1 cellular context compared by ENCODE assay signal in genomic region chr21:44847261-44848056, GRCh38.
A peak's percentile ranks its signal among the peaks of the same experiment; 100 is the strongest.
TF ChIP-seq lines count a peak whose summit lies in the region.

No MANE protein-coding gene starts in this region.

TF ChIP-seq in HepG2, 621 proteins besides CTCF, POLR2A, EP300 and RAD21 (continued from another document and continues in another):
- TF ChIP-seq ZBTB44 (CRISPR knock-in tag; IDR thresholded peaks at IDR 0.05) (no peak), ZNF3 (CRISPR knock-in tag; IDR thresholded peaks at IDR 0.05) (no peak), SIX4 (CRISPR knock-in tag; IDR thresholded peaks at IDR 0.05) (no peak), MIER2 (CRISPR knock-in tag; IDR thresholded peaks at IDR 0.05) (no peak), ZNF441 (CRISPR knock-in tag; IDR thresholded peaks at IDR 0.05; ENCODE audit: borderline replicate concordance) (no peak), AKAP8 (CRISPR knock-in tag; IDR thresholded peaks at IDR 0.05) (peak; percentile 98), SOX6 (IDR thresholded peaks at IDR 0.05) (no peak), SOX6 (CRISPR knock-in tag; IDR thresholded peaks at IDR 0.05) (no peak), PREB (CRISPR knock-in tag; IDR thresholded peaks at IDR 0.05) (no peak), TEF (CRISPR knock-in tag; IDR thresholded peaks at IDR 0.05) (no peak), RXRA (CRISPR knock-in tag; IDR thresholded peaks at IDR 0.05) (peak; percentile 28; the same call in 1 of the 2 replicates), ZSCAN29 (CRISPR knock-in tag; conservative IDR thresholded peaks at IDR 0.05) (no peak), PHF21A (CRISPR knock-in tag; IDR thresholded peaks at IDR 0.05) (0 out of 2 replicates have a peak, but pooled peaks have one; percentile 28), TMF1 (CRISPR knock-in tag; IDR thresholded peaks at IDR 0.05; ENCODE audit: low read depth) (no peak), IKZF1 (IDR thresholded peaks at IDR 0.05) (no peak), ZNF468 (CRISPR knock-in tag; IDR thresholded peaks at IDR 0.05) (no peak), LBX2 (CRISPR knock-in tag; IDR thresholded peaks at IDR 0.05; ENCODE audit: borderline replicate concordance) (no peak), BATF2 (CRISPR knock-in tag; IDR thresholded peaks at IDR 0.05) (no peak), ZBTB40 (IDR thresholded peaks at IDR 0.05) (no peak), ZBTB40 (CRISPR knock-in tag; IDR thresholded peaks at IDR 0.05) (no peak), ATF5 (CRISPR knock-in tag; IDR thresholded peaks at IDR 0.05; ENCODE audit: low read depth) (peak; percentile 47; the same call in 1 of the 2 replicates), CENPX (CRISPR knock-in tag; IDR thresholded peaks at IDR 0.05) (no peak), ZNF543 (CRISPR knock-in tag; IDR thresholded peaks at IDR 0.05) (no peak), ZNF672 (CRISPR knock-in tag; IDR thresholded peaks at IDR 0.05) (no peak), ZBED4 (CRISPR knock-in tag; IDR thresholded peaks at IDR 0.05; ENCODE audit: borderline replicate concordance) (no peak), GLI4 (CRISPR knock-in tag; IDR thresholded peaks at IDR 0.05; ENCODE audit: borderline replicate concordance) (no peak), ZNF17 (CRISPR knock-in tag; IDR thresholded peaks at IDR 0.05) (no peak), USF2 (IDR thresholded peaks at IDR 0.05; ENCODE audit: low read depth, low read length) (no peak), USF2 (CRISPR knock-in tag; IDR thresholded peaks at IDR 0.05; ENCODE audit: borderline replicate concordance) (no peak)
